In the genomic region with DNA sequence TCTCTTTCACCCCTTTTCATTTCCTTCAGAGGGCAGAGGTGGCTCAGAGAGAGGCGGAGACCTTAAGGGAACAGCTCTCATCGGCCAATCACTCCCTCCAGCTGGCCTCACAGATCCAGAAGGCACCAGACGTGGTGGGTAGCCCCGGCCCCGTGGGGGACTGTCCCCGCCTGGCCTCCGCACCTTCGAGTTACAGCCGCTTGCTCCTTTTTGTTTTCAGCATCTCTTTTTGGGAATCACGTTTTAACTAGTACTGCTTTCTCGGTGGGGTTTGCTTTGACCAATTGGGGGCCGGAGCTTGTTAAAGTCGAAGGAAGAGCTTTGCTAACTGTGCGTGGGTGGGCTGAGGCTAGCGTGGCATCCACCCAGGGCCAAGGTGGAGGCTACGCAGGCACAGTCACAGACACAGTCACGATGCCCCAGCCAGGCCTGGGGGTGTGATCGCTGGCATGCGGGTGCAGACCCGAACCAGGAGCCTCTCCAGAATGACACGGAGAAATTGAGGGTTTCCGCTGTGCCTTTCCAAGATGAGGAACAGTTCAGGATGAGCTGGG, we compare ENCODE assay signal across 17 cellular contexts.
DNase-seq lines count a peak whose midpoint lies in the region; ATAC-seq and TF ChIP-seq lines count a peak whose summit lies in the region.
"Had no signal": no experiment of that assay in that cellular context is flagged by ENCODE, and none has a peak within 500 bp of the region (broad histone marks: within the 10 kb centered on the region; RNA-seq: fewer than 3 reads in every experiment).

No MANE protein-coding gene starts in this region.

- TF ChIP-seq EP300 in neural cell (conservative IDR thresholded peaks at IDR 0.05; ENCODE audit: poor library complexity, severe bottlenecking) = no peak

- H3K9me3 ChIP-seq in heart left ventricle (no peaks in the 10 kb centered on the region), neural cell (ENCODE audit: low read length) (no peaks in the 10 kb centered on the region), vagina (no peaks in the 10 kb centered on the region)
- H3K9me3 ChIP-seq: upper lobe of right lung had no signal

- TF ChIP-seq POLR2A in heart left ventricle (IDR thresholded peaks at IDR 0.05) (no peak), vagina (IDR thresholded peaks at IDR 0.05) (no peak)

- ATAC-seq in heart left ventricle (peak in 2 of 4 donors; percentile 56 to 58), Right ventricle myocardium inferior (no peak), GM21360 (IDR thresholded peaks at IDR 0.05; ENCODE audit: unreplicated experiment) (no peak), GM21390 (IDR thresholded peaks at IDR 0.05; ENCODE audit: unreplicated experiment) (no peak)
- ATAC-seq: activated CD8-positive, alpha-beta memory T cell treated with anti-CD3 and anti-CD28 coated beads, Interleukin-2, amount 10 ng/mL, durations not matched to agents 7 days and 5 days; SK-N-SH treated with all-trans-retinoic acid at 6 μM for 48 hours; upper lobe of right lung had no signal

- H3K4me1 ChIP-seq in heart left ventricle (peaks cover 0 to 6% (median 0%) of the 10 kb centered on the region in 12 donors), vagina (peaks cover 4% of the 10 kb centered on the region)
- H3K4me1 ChIP-seq: upper lobe of right lung had no signal

- 74 to 80% (median 75%) methylated on average over 22 of the region's 22 CpGs for WGBS in heart left ventricle, 4 donors

- TF ChIP-seq CTCF in heart left ventricle (IDR thresholded peaks at IDR 0.05) (no peak), neural cell (IDR thresholded peaks at IDR 0.05; ENCODE audit: poor library complexity, severe bottlenecking) (no peak), vagina (IDR thresholded peaks at IDR 0.05) (no peak)

- H4K20me1 ChIP-seq in neural cell (ENCODE audit: insufficient read depth) = no peaks in the 10 kb centered on the region

- H3K27ac ChIP-seq in heart left ventricle = peak overlapping the region in 7 of 12 donors; percentile 1 to 55 (median 43)
- H3K27ac ChIP-seq in neural cell (ENCODE audit: low read length) = peak overlapping the region; percentile 44
- H3K27ac ChIP-seq in vagina = peak overlapping the region; percentile 46
- H3K27ac ChIP-seq: upper lobe of right lung, VCaP had no signal

- H3F3A ChIP-seq in neural cell (ENCODE audit: insufficient read depth, low read length, poor library complexity, severe bottlenecking) = peaks cover 7% of the 10 kb centered on the region

- peak overlapping the region; percentile 16 for H3K4me2 ChIP-seq in neural cell (ENCODE audit: low read length)

- no peaks in the 10 kb centered on the region for H3K9me2 ChIP-seq in neural cell (ENCODE audit: insufficient read depth, low read length)

- H3K4me3 ChIP-seq in heart left ventricle (peak overlapping the region in 5 of 12 donors; percentile 1 to 40 (median 17)), neural cell (ENCODE audit: low read length) (peak overlapping the region; percentile 36), vagina (peak overlapping the region; percentile 3 to 28)
- H3K4me3 ChIP-seq: upper lobe of right lung had no signal

- H3K27me3 ChIP-seq in heart left ventricle (no peaks in the 10 kb centered on the region), neural cell (ENCODE audit: insufficient read depth, low read depth, low read length) (no peaks in the 10 kb centered on the region), vagina (no peaks in the 10 kb centered on the region)
- H3K27me3 ChIP-seq: upper lobe of right lung had no signal

- no peak for TF ChIP-seq RAD21 in neural cell (conservative IDR thresholded peaks at IDR 0.05)

- H3K36me3 ChIP-seq in heart left ventricle (peaks cover 0 to 53% (median 29%) of the 10 kb centered on the region in 9 donors), neural cell (ENCODE audit: insufficient read depth, low read length) (no peaks in the 10 kb centered on the region), vagina (peaks cover 0 to 12% of the 10 kb centered on the region in 2 donors)

- H3K79me2 ChIP-seq in neural cell (replicated peaks; ENCODE audit: insufficient read depth, low read length) = no peaks in the 10 kb centered on the region

- no peak overlapping the region for H2AFZ ChIP-seq in neural cell (ENCODE audit: low read depth, low read length)

- intact Hi-C loops in heart left ventricle (cut with DNase I) (no loop called here), Right ventricle myocardium inferior (cut with DNase I) (no loop called here), vagina (cut with DNase I) (no loop called here)

- DNase-seq in heart left ventricle (no peak), Right ventricle myocardium inferior (ENCODE audit: missing footprints) (no peak), fibroblast of gingiva (ENCODE audit: low read depth) (peak; percentile 32), vagina (ENCODE audit: extremely low spot score in 2 of 2) (no peak), epidermal melanocyte (ENCODE audit: insufficient read length, low spot score) (no peak)
- DNase-seq: activated CD8-positive, alpha-beta memory T cell treated with anti-CD3 and anti-CD28 coated beads, Interleukin-2, amount 10 ng/mL, durations not matched to agents 7 days and 5 days; activated naive CD4-positive, alpha-beta T cell treated with anti-CD3 and anti-CD28 coated beads for 36 hours; DMS 273 treated with DMSO at 0.1 percent for 48 hours; NCI-H1436; NCI-H774; stimulated activated CD4-positive, alpha-beta T cell treated with anti-CD3 and anti-CD28 coated beads, Interleukin-12 subunit alpha, Interleukin-12 subunit beta, amount 100 ng/mL, for 4 hours; upper lobe of right lung had no signal

- peak overlapping the region; percentile 2 for H3K9ac ChIP-seq in neural cell (ENCODE audit: low read length)

TF ChIP-seq in neural cell, 6 proteins besides CTCF, POLR2A, EP300 and RAD21:
- no peak for TF ChIP-seq SMC3 (conservative IDR thresholded peaks at IDR 0.05; ENCODE audit: poor library complexity)
- TF ChIP-seq, protein P1, sequence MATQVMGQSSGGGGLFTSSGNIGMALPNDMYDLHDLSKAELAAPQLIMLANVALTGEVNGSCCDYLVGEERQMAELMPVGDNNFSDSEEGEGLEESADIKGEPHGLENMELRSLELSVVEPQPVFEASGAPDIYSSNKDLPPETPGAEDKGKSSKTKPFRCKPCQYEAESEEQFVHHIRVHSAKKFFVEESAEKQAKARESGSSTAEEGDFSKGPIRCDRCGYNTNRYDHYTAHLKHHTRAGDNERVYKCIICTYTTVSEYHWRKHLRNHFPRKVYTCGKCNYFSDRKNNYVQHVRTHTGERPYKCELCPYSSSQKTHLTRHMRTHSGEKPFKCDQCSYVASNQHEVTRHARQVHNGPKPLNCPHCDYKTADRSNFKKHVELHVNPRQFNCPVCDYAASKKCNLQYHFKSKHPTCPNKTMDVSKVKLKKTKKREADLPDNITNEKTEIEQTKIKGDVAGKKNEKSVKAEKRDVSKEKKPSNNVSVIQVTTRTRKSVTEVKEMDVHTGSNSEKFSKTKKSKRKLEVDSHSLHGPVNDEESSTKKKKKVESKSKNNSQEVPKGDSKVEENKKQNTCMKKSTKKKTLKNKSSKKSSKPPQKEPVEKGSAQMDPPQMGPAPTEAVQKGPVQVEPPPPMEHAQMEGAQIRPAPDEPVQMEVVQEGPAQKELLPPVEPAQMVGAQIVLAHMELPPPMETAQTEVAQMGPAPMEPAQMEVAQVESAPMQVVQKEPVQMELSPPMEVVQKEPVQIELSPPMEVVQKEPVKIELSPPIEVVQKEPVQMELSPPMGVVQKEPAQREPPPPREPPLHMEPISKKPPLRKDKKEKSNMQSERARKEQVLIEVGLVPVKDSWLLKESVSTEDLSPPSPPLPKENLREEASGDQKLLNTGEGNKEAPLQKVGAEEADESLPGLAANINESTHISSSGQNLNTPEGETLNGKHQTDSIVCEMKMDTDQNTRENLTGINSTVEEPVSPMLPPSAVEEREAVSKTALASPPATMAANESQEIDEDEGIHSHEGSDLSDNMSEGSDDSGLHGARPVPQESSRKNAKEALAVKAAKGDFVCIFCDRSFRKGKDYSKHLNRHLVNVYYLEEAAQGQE (IDR thresholded peaks at IDR 0.05; ENCODE audit: borderline replicate concordance) = no peak
